Comparison of ENCODE assay signal across 8 cellular contexts in genomic region chr5:180495991-180496741, GRCh38. TPM values are rescaled to one million over a fixed set of nuclear protein-coding genes. Genes with fewer than 3 reads are reported as not detected.
A peak's percentile ranks its signal among the peaks of the same experiment; 100 is the strongest.
DNase-seq lines count a peak whose midpoint lies in the region; ATAC-seq and TF ChIP-seq lines count a peak whose summit lies in the region.

No MANE protein-coding gene starts in this region.

- H3K27me3 ChIP-seq in lower lobe of right lung (ENCODE audit: low read depth) (no peaks in the 10 kb centered on the region), thyroid gland (no peaks in the 10 kb centered on the region)

- peak overlapping the region; percentile 56 for H3K4me3 Mint-ChIP-seq in stimulated activated naive CD8-positive, alpha-beta T cell treated with anti-CD3 and anti-CD28 coated beads, Interleukin-15, Interleukin-2, amounts not matched to agents 100 ng/mL and 50 ng/mL, for 24 hours

- peaks cover 16% of the 10 kb centered on the region for H3K36me3 Mint-ChIP-seq in stimulated activated naive CD8-positive, alpha-beta T cell treated with anti-CD3 and anti-CD28 coated beads, Interleukin-15, Interleukin-2, amounts not matched to agents 100 ng/mL and 50 ng/mL, for 24 hours (ENCODE audit: low read depth)

- intact Hi-C loops in lower lobe of right lung (cut with DNase I) (no loop called here), thyroid gland (cut with DNase I) (no loop called here), left cardiac atrium (cut with DNase I) (no loop called here)

- TF ChIP-seq POLR2A in thyroid gland (IDR thresholded peaks at IDR 0.05), result no peak

- no peaks in the 10 kb centered on the region for H3K27me3 Mint-ChIP-seq in stimulated activated naive CD8-positive, alpha-beta T cell treated with anti-CD3 and anti-CD28 coated beads, Interleukin-15, Interleukin-2, amounts not matched to agents 100 ng/mL and 50 ng/mL, for 24 hours

- H3K4me3 ChIP-seq in lower lobe of right lung (peak overlapping the region; percentile 97), thyroid gland (replicated peaks in 1 of 3) (no peak overlapping the region)

- TF ChIP-seq CTCF in lower lobe of right lung (IDR thresholded peaks at IDR 0.05) (no peak), thyroid gland (IDR thresholded peaks at IDR 0.05) (no peak)

- H3K9me3 Mint-ChIP-seq in stimulated activated naive CD8-positive, alpha-beta T cell treated with anti-CD3 and anti-CD28 coated beads, Interleukin-15, Interleukin-2, amounts not matched to agents 100 ng/mL and 50 ng/mL, for 24 hours, result no peaks in the 10 kb centered on the region

- 83 to 86% (median 85%) methylated on average over 18 of the region's 18 CpGs for WGBS in adipose tissue, 3 donors
- WGBS in thyroid gland, 2 donors, result 84 to 85% methylated on average over 18 of the region's 18 CpGs

- H3K9me3 ChIP-seq in lower lobe of right lung, result no peaks in the 10 kb centered on the region
- no peaks in the 10 kb centered on the region for H3K9me3 ChIP-seq in thyroid gland

- no peak for ATAC-seq in stimulated activated naive CD8-positive, alpha-beta T cell treated with anti-CD3 and anti-CD28 coated beads, Interleukin-15, Interleukin-2, amounts not matched to agents 100 U/mL and 50 U/mL, for 24 hours
- ATAC-seq in lower lobe of right lung (no peak), left cardiac atrium (no peak)

- H3K27ac ChIP-seq in adipose tissue (ENCODE audit: low read depth, low read length) (peak overlapping the region; percentile 26), lower lobe of right lung (no peak overlapping the region), thyroid gland (no peak overlapping the region)

- H3K27ac Mint-ChIP-seq in stimulated activated naive CD8-positive, alpha-beta T cell treated with anti-CD3 and anti-CD28 coated beads, Interleukin-15, Interleukin-2, amounts not matched to agents 100 ng/mL and 50 ng/mL, for 24 hours, result peak overlapping the region; percentile 6

- H3K4me1 Mint-ChIP-seq in stimulated activated naive CD8-positive, alpha-beta T cell treated with anti-CD3 and anti-CD28 coated beads, Interleukin-15, Interleukin-2, amounts not matched to agents 100 ng/mL and 50 ng/mL, for 24 hours (ENCODE audit: low read depth), result peaks cover 48% of the 10 kb centered on the region

- peaks cover 36% of the 10 kb centered on the region for H3K4me1 ChIP-seq in lower lobe of right lung
- peaks cover 13 to 20% of the 10 kb centered on the region in 2 donors for H3K4me1 ChIP-seq in thyroid gland

- H3K36me3 ChIP-seq in lower lobe of right lung (peaks cover 3% of the 10 kb centered on the region), thyroid gland (no peaks in the 10 kb centered on the region)

- no peak for DNase-seq in stimulated activated naive CD8-positive, alpha-beta T cell treated with anti-CD3 and anti-CD28 coated beads, Interleukin-15, Interleukin-2, amounts not matched to agents 100 U/mL and 50 U/mL, for 24 hours
- DNase-seq in lower lobe of right lung, result no peak
- no peak for DNase-seq in thyroid gland
- DNase-seq in stimulated activated CD4-positive, alpha-beta T cell treated with anti-CD3 and anti-CD28 coated beads, Interleukin-4, amount 100 ng/mL, for 24 hours, result no peak
- DNase-seq in T1000 (lab: John Stamatoyannopoulos, UW), result no peak
- DNase-seq in left cardiac atrium, result no peak

RNA-seq across cellular contexts. Expression of gene CNOT6, which starts 2.0 kb away (rescaled TPM):
- polyA plus RNA-seq in adipose tissue, result 1 to 10 TPM; 3.2 to 9.0 (median 4.9) TPM
- total RNA-seq in lower lobe of right lung (32.4 TPM), thyroid gland (10 to 100 TPM; 14.0 to 21.0 (median 17.2) TPM), left cardiac atrium (10 to 100 TPM; 12.0 to 15.8 TPM)
